ENCODE assay signal across 19 cellular contexts in genomic region chr13:109427695-109428094, GRCh38.
DNase-seq lines count a peak whose midpoint lies in the region; ATAC-seq, FAIRE-seq and TF ChIP-seq lines count a peak whose summit lies in the region.
"Had no signal": no experiment of that assay in that cellular context is flagged by ENCODE, and none has a peak within 500 bp of the region (broad histone marks: within the 10 kb centered on the region; RNA-seq: fewer than 3 reads in every experiment).

No MANE protein-coding gene starts in this region.

- peak; percentile 51 to 77 (median 65) for ATAC-seq in right lobe of liver
- ATAC-seq in GM18909 (IDR thresholded peaks at IDR 0.05; ENCODE audit: poor library complexity, unreplicated experiment) = no peak
- no peak for ATAC-seq in GM21528 (IDR thresholded peaks at IDR 0.05; ENCODE audit: low FRiP score, unreplicated experiment)
- ATAC-seq in HG03354 (IDR thresholded peaks at IDR 0.05; ENCODE audit: poor library complexity, severe bottlenecking, unreplicated experiment) = no peak
- ATAC-seq: A549 had no signal

- intact Hi-C loops in right lobe of liver (cut with DNase I) = no loop called here

- TF ChIP-seq CTCF in LNCaP clone FGC (IDR thresholded peaks at IDR 0.05; ENCODE audit: control insufficient read depth, extremely low read depth, insufficient read depth) (peak; percentile 24), WERI-Rb-1 (IDR thresholded peaks at IDR 0.05; ENCODE audit: low read depth, low read length) (peak; percentile 54), right lobe of liver (IDR thresholded peaks at IDR 0.05) (peak; percentile 19 to 57 (median 46))

- H3K4me2 ChIP-seq in BLaER1 treated with 17β-estradiol and CSF1 and Interleukin-3, amounts not matched to agents 10 nM and 100 nM = peak overlapping the region in 9 of 11 experiments; percentile 14 to 82 (median 72); a peak in 16 of 22 replicates
- H3K4me2 ChIP-seq: A549, KMS-11 had no signal

- TF ChIP-seq POLR2A in right lobe of liver (IDR thresholded peaks at IDR 0.05) = no peak

- FAIRE-seq in GM19239 (lab: Jason Lieb, UNC) = no peak
- FAIRE-seq: A549 had no signal

- no peaks in the 10 kb centered on the region for H4K20me1 ChIP-seq in BLaER1 treated with 17β-estradiol and CSF1 and Interleukin-3, amounts not matched to agents 10 nM and 100 nM

- H3K27me3 ChIP-seq in BLaER1 treated with 17β-estradiol and CSF1 and Interleukin-3, amounts not matched to agents 10 nM and 100 nM = no peaks in the 10 kb centered on the region
- no peaks in the 10 kb centered on the region for H3K27me3 ChIP-seq in WERI-Rb-1 (ENCODE audit: insufficient read depth, low read depth, severe bottlenecking)
- no peaks in the 10 kb centered on the region for H3K27me3 ChIP-seq in right lobe of liver
- H3K27me3 ChIP-seq: SJCRH30 had no signal

- H3K9ac ChIP-seq in BLaER1 treated with 17β-estradiol and CSF1 and Interleukin-3, amounts not matched to agents 10 nM and 100 nM = no peak overlapping the region
- H3K9ac ChIP-seq: KMS-11 had no signal

- DNase-seq in LNCaP clone FGC (ENCODE audit: low read depth) (no peak), WERI-Rb-1 (no peak), right lobe of liver (no peak), GM19239 (ENCODE audit: insufficient read length, low spot score) (no peak)
- DNase-seq: CD4-positive, CD25-positive, alpha-beta regulatory T cell; NCI-H1105; NCI-H187 treated with DMSO at 0.1 percent for 48 hours; NCI-H2171; NCI-H446; NCI-H69; RPMI8226; SJCRH30; SW 1271 had no signal

- H3K4me1 ChIP-seq in BLaER1 treated with 17β-estradiol and CSF1 and Interleukin-3, amounts not matched to agents 10 nM and 100 nM = peaks cover 1 to 30% (median 21%) of the 10 kb centered on the region in 10 experiments; a peak in 17 of 20 replicates
- H3K4me1 ChIP-seq in right lobe of liver = peaks cover 0 to 9% (median 0%) of the 10 kb centered on the region in 4 donors
- H3K4me1 ChIP-seq: A549, SJCRH30 had no signal

- H3K4me3 ChIP-seq in BLaER1 treated with 17β-estradiol and CSF1 and Interleukin-3, amounts not matched to agents 10 nM and 100 nM = peak overlapping the region in 1 of 10 experiments; percentile 17; a peak in 2 of 20 replicates
- H3K4me3 ChIP-seq in LNCaP clone FGC (ENCODE audit: low read depth, low read length) = no peak overlapping the region
- H3K4me3 ChIP-seq in WERI-Rb-1 (ENCODE audit: low read depth, low read length) = no peak overlapping the region
- no peak overlapping the region for H3K4me3 ChIP-seq in right lobe of liver
- H3K4me3 ChIP-seq: A549, SJCRH30 had no signal

- peaks cover 44 to 54% (median 48%) of the 10 kb centered on the region in 11 experiments for H3K9me3 ChIP-seq in BLaER1 treated with 17β-estradiol and CSF1 and Interleukin-3, amounts not matched to agents 10 nM and 100 nM (replicated peaks in 1 of 11)
- H3K9me3 ChIP-seq in WERI-Rb-1 (ENCODE audit: severe bottlenecking) (peaks cover 7% of the 10 kb centered on the region), right lobe of liver (no peaks in the 10 kb centered on the region)
- H3K9me3 ChIP-seq: SJCRH30 had no signal

- peak overlapping the region in 4 of 11 experiments; percentile 5 to 54 (median 30); a peak in 4 of 22 replicates for H3K27ac ChIP-seq in BLaER1 treated with 17β-estradiol and CSF1 and Interleukin-3, amounts not matched to agents 10 nM and 100 nM
- H3K27ac ChIP-seq in WERI-Rb-1 = no peak overlapping the region
- no peak overlapping the region for H3K27ac ChIP-seq in right lobe of liver
- H3K27ac ChIP-seq: A549, KMS-11, SJCRH30 had no signal

- WGBS in right lobe of liver (ENCODE audit: insufficient coverage, low coverage, low lambda C conversion rate, missing lambda C conversion rate) = 27% methylated on average over 2 of the region's 3 CpGs

- peaks cover 0 to 25% (median 9%) of the 10 kb centered on the region in 11 experiments; a peak in 12 of 22 replicates for H3K36me3 ChIP-seq in BLaER1 treated with 17β-estradiol and CSF1 and Interleukin-3, amounts not matched to agents 10 nM and 100 nM
- H3K36me3 ChIP-seq in WERI-Rb-1 (no peaks in the 10 kb centered on the region), right lobe of liver (no peaks in the 10 kb centered on the region)
- H3K36me3 ChIP-seq: SJCRH30 had no signal

Comparison
In these comparisons a context has a peak if more than half of its experiments do, and no peak if none do; other contexts are left out.
1. ATAC-seq: peak in right lobe of liver (4 of 4); none in GM18909 (single experiment), GM21528 (single experiment) and HG03354 (single experiment).
2. Peak in every context shown above with its lines, with median percentiles within 50 percentile points of each other: CTCF ChIP-seq.